ENCODE assay signal across 1 cellular context in the genomic region with DNA sequence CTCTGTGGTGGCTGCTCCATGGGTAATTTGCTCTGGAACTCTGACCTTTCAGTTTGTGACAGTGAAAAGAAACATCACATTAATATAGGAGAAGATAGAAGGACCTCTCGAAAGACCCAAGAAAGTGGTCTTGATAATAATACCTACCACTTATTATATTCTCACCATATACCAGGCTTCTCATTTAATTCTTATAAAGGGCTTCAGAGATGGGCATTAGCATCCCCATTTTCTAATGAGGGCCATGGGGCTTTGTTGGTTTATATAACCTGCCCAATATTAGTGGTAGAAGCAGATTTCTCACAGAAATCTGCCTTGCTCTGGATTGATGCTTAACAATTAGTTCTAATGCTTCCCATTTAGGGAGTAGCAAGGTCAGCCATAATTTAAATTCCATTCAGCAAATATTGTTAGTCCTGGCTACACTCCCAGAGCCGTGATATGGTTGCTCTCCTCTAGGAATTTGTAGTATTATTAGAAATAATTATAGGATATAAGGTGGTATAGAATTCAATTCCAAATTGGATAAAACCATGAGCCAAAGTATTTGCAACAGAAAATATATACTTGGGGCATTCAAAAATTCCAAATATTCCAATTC.
TF ChIP-seq lines count a peak whose summit lies in the region.

No MANE protein-coding gene starts in this region.

TF ChIP-seq in HepG2, 621 proteins besides CTCF, POLR2A, EP300 and RAD21 (continued from another document):
- TF ChIP-seq, protein P1, sequence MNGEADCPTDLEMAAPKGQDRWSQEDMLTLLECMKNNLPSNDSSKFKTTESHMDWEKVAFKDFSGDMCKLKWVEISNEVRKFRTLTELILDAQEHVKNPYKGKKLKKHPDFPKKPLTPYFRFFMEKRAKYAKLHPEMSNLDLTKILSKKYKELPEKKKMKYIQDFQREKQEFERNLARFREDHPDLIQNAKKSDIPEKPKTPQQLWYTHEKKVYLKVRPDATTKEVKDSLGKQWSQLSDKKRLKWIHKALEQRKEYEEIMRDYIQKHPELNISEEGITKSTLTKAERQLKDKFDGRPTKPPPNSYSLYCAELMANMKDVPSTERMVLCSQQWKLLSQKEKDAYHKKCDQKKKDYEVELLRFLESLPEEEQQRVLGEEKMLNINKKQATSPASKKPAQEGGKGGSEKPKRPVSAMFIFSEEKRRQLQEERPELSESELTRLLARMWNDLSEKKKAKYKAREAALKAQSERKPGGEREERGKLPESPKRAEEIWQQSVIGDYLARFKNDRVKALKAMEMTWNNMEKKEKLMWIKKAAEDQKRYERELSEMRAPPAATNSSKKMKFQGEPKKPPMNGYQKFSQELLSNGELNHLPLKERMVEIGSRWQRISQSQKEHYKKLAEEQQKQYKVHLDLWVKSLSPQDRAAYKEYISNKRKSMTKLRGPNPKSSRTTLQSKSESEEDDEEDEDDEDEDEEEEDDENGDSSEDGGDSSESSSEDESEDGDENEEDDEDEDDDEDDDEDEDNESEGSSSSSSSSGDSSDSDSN (CRISPR knock-in tag; IDR thresholded peaks at IDR 0.05): no peak
- TF ChIP-seq, protein P2, sequence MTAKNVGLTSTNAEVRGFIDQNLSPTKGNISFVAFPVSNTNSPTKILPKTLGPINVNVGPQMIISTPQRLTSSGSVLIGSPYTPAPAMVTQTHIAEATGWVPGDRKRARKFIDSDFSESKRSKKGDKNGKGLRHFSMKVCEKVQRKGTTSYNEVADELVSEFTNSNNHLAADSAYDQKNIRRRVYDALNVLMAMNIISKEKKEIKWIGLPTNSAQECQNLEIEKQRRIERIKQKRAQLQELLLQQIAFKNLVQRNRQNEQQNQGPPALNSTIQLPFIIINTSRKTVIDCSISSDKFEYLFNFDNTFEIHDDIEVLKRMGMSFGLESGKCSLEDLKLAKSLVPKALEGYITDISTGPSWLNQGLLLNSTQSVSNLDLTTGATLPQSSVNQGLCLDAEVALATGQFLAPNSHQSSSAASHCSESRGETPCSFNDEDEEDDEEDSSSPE (CRISPR knock-in tag; IDR thresholded peaks at IDR 0.05): no peak
- no peak for TF ChIP-seq SIX1 (CRISPR knock-in tag; IDR thresholded peaks at IDR 0.05; ENCODE audit: borderline replicate concordance)
